11 cellular contexts compared by ENCODE assay signal in the genomic region with DNA sequence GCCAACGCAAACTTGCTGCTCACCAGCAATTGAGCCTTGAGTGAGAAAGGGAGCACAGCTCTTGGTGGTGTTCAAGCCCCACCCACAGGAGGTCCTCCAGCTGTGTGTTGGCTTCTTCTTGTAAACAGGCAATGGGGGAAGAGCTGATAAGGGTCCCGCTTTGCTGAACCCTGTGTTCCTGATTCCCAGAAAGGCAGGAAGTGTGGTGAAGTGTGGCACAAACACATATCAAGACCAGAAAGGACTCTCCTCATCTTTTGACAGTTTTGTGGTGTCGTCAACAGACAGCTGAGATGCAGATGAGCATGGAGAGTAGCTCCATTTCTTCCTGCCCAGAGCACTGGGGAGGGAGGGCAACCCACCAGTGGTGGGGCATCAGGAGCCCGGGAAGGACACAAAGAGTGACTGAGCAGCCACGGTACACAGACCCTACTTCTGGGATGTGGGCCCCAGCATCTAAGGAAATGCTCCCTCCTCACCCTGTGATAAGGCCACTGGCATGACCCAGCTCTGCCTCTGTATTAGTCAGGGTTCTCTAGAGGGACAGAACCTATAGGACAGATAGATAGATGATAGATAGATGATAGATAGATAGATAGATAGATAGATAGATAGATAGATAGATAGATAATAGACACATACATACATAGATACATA.
DNase-seq lines count a peak whose midpoint lies in the region; ATAC-seq and TF ChIP-seq lines count a peak whose summit lies in the region.
"Had no signal": no experiment of that assay in that cellular context is flagged by ENCODE, and none has a peak within 500 bp of the region (broad histone marks: within the 10 kb centered on the region; RNA-seq: fewer than 3 reads in every experiment).

No MANE protein-coding gene starts in this region.

- ATAC-seq in activated B cell treated with CpG ODN at 0.5 μM for 24 hours (ENCODE audit: low read depth) (no peak), GM19455 (IDR thresholded peaks at IDR 0.05; ENCODE audit: unreplicated experiment) (no peak), HG03039 (IDR thresholded peaks at IDR 0.05; ENCODE audit: unreplicated experiment) (no peak)
- peak; percentile 57 for ATAC-seq in effector memory CD8-positive, alpha-beta T cell (replicated peaks)
- peak; percentile 84 for ATAC-seq in stimulated activated effector memory CD8-positive, alpha-beta T cell treated with anti-CD3 and anti-CD28 coated beads, Interleukin-12 subunit alpha, Interleukin-12 subunit beta, amount 100 ng/mL, for 72 hours
- ATAC-seq: GM23338 had no signal

- no peaks in the 10 kb centered on the region for H3K36me3 Mint-ChIP-seq in activated T-cell treated with anti-CD3 and anti-CD28 coated beads, Interleukin-2, amount 50 U/mL, for 24 hours (ENCODE audit: low read depth)
- no peaks in the 10 kb centered on the region for H3K36me3 Mint-ChIP-seq in activated B cell treated with CpG ODN at 0.5 μM for 24 hours (ENCODE audit: low read depth)
- no peaks in the 10 kb centered on the region for H3K36me3 Mint-ChIP-seq in effector memory CD8-positive, alpha-beta T cell (ENCODE audit: insufficient read depth)
- no peaks in the 10 kb centered on the region for H3K36me3 Mint-ChIP-seq in stimulated activated effector memory CD8-positive, alpha-beta T cell treated with anti-CD3 and anti-CD28 coated beads, Interleukin-12 subunit alpha, Interleukin-12 subunit beta, amount 100 ng/mL, for 72 hours

- peaks cover 60% of the 10 kb centered on the region for H3K4me1 Mint-ChIP-seq in activated T-cell treated with anti-CD3 and anti-CD28 coated beads, Interleukin-2, amount 50 U/mL, for 24 hours (ENCODE audit: low read depth)
- H3K4me1 Mint-ChIP-seq in activated B cell treated with CpG ODN at 0.5 μM for 24 hours = peaks cover 27% of the 10 kb centered on the region
- H3K4me1 Mint-ChIP-seq in effector memory CD8-positive, alpha-beta T cell (ENCODE audit: low read depth in 2 of 2) = peaks cover 13 to 29% of the 10 kb centered on the region in 2 donors
- peaks cover 56% of the 10 kb centered on the region for H3K4me1 Mint-ChIP-seq in stimulated activated effector memory CD8-positive, alpha-beta T cell treated with anti-CD3 and anti-CD28 coated beads, Interleukin-12 subunit alpha, Interleukin-12 subunit beta, amount 100 ng/mL, for 72 hours
- H3K4me1 Mint-ChIP-seq: GM23338 had no signal

- CTCF ChIA-PET in activated B cell treated with CpG ODN at 0.5 μM for 24 hours (lab: Charles Lee) = interaction anchor here (1.7 kb wide), 1 partner anchor 303 kb away, joined by 5 read pairs; no protein-coding TSS in a partner anchor

- intact Hi-C loops in activated B cell treated with CpG ODN at 0.5 μM for 24 hours (cut with micrococcal nuclease) = loop anchor here (2.0 to 10.0 kb wide), 3 partner anchors 16 to 244 kb away; no protein-coding TSS in a partner anchor

- no peak for DNase-seq in activated T-cell treated with anti-CD3 and anti-CD28 coated beads, Interleukin-2, amount 50 U/mL, for 24 hours
- DNase-seq in activated T-cell treated with anti-CD3 and anti-CD28 coated beads, Interleukin-2, amount 50 U/mL, for 1 hour = no peak
- no peak for DNase-seq in activated B cell treated with CpG ODN at 0.5 μM for 24 hours
- DNase-seq in effector memory CD8-positive, alpha-beta T cell = no peak
- DNase-seq in stimulated activated effector memory CD8-positive, alpha-beta T cell treated with anti-CD3 and anti-CD28 coated beads, Interleukin-12 subunit alpha, Interleukin-12 subunit beta, amount 100 ng/mL, for 72 hours (ENCODE audit: low spot score in 2 of 2) = peak in 1 of 2 donors; percentile 74
- no peak for DNase-seq in NCI-H69 (lab: John Stamatoyannopoulos, UW)
- DNase-seq: hypothalamus, MG63 had no signal

- no peak overlapping the region for H3K4me3 Mint-ChIP-seq in activated T-cell treated with anti-CD3 and anti-CD28 coated beads, Interleukin-2, amount 50 U/mL, for 24 hours
- no peak overlapping the region for H3K4me3 Mint-ChIP-seq in activated B cell treated with CpG ODN at 0.5 μM for 24 hours
- H3K4me3 Mint-ChIP-seq in effector memory CD8-positive, alpha-beta T cell = peak overlapping the region in 1 of 2 donors; percentile 6
- peak overlapping the region; percentile 54 for H3K4me3 Mint-ChIP-seq in stimulated activated effector memory CD8-positive, alpha-beta T cell treated with anti-CD3 and anti-CD28 coated beads, Interleukin-12 subunit alpha, Interleukin-12 subunit beta, amount 100 ng/mL, for 72 hours
- H3K4me3 Mint-ChIP-seq: GM23338 had no signal

- POLR2A ChIA-PET in activated B cell treated with CpG ODN at 0.5 μM for 24 hours (lab: Charles Lee) = interaction anchor here (0.6 to 1.2 kb wide), 3 partner anchors 11 to 188 kb away, joined by 3 to 4 read pairs (median 3); no protein-coding TSS in a partner anchor

- H3K27ac Mint-ChIP-seq in activated T-cell treated with anti-CD3 and anti-CD28 coated beads, Interleukin-2, amount 50 U/mL, for 24 hours = peak overlapping the region; percentile 85
- peak overlapping the region; percentile 38 for H3K27ac Mint-ChIP-seq in activated B cell treated with CpG ODN at 0.5 μM for 24 hours
- peak overlapping the region; percentile 66 to 89 for H3K27ac Mint-ChIP-seq in effector memory CD8-positive, alpha-beta T cell
- peak overlapping the region; percentile 97 for H3K27ac Mint-ChIP-seq in stimulated activated effector memory CD8-positive, alpha-beta T cell treated with anti-CD3 and anti-CD28 coated beads, Interleukin-12 subunit alpha, Interleukin-12 subunit beta, amount 100 ng/mL, for 72 hours
- H3K27ac Mint-ChIP-seq: GM23338 had no signal

- peaks cover 8% of the 10 kb centered on the region for H3K9me3 Mint-ChIP-seq in activated T-cell treated with anti-CD3 and anti-CD28 coated beads, Interleukin-2, amount 50 U/mL, for 24 hours
- H3K9me3 Mint-ChIP-seq in activated B cell treated with CpG ODN at 0.5 μM for 24 hours = no peaks in the 10 kb centered on the region
- H3K9me3 Mint-ChIP-seq in effector memory CD8-positive, alpha-beta T cell = no peaks in the 10 kb centered on the region
- H3K9me3 Mint-ChIP-seq in stimulated activated effector memory CD8-positive, alpha-beta T cell treated with anti-CD3 and anti-CD28 coated beads, Interleukin-12 subunit alpha, Interleukin-12 subunit beta, amount 100 ng/mL, for 72 hours = peaks cover 7% of the 10 kb centered on the region
- H3K9me3 Mint-ChIP-seq: GM23338 had no signal

- no peaks in the 10 kb centered on the region for H3K27me3 Mint-ChIP-seq in activated T-cell treated with anti-CD3 and anti-CD28 coated beads, Interleukin-2, amount 50 U/mL, for 24 hours
- H3K27me3 Mint-ChIP-seq in activated B cell treated with CpG ODN at 0.5 μM for 24 hours = no peaks in the 10 kb centered on the region
- no peaks in the 10 kb centered on the region for H3K27me3 Mint-ChIP-seq in effector memory CD8-positive, alpha-beta T cell

- TF ChIP-seq CTCF in activated B cell treated with CpG ODN at 0.5 μM for 24 hours (IDR thresholded peaks at IDR 0.05) = no peak

Comparison
In these comparisons a context has a peak if more than half of its experiments do, and no peak if none do; other contexts are left out.
1. H3K27ac Mint-ChIP-seq: peak in every context shown above with its lines; median percentile 97 in stimulated activated effector memory CD8-positive, alpha-beta T cell treated with anti-CD3 and anti-CD28 coated beads, Interleukin-12 subunit alpha, Interleukin-12 subunit beta, amount 100 ng/mL, for 72 hours; 85 in activated T-cell treated with anti-CD3 and anti-CD28 coated beads, Interleukin-2, amount 50 U/mL, for 24 hours; 78 in effector memory CD8-positive, alpha-beta T cell; 38 in activated B cell treated with CpG ODN at 0.5 μM for 24 hours.
2. ATAC-seq: peak in effector memory CD8-positive, alpha-beta T cell (single experiment) and stimulated activated effector memory CD8-positive, alpha-beta T cell treated with anti-CD3 and anti-CD28 coated beads, Interleukin-12 subunit alpha, Interleukin-12 subunit beta, amount 100 ng/mL, for 72 hours (single experiment); none in activated B cell treated with CpG ODN at 0.5 μM for 24 hours (single experiment), GM19455 (single experiment) and HG03039 (single experiment).